Comparison of ENCODE assay signal across 31 cellular contexts in the genomic region with DNA sequence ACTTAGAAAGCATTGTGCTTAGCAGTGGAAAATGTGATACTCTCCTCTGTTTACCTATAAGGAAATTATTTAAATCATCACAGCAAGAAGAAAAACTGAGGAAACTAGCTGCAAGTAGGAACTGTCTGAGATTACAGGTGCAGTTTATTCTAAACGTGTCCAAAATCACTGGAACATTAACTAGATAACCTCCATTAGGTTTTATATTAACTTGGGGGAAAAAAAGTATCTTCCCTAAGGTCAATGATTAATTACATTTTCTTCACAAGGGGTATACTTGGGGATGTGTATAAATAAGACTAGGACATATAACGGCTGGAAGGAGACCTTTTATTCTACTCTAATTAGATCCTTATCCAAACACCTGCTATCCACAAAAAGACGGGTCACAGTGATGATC. TPM values are rescaled to one million over a fixed set of nuclear protein-coding genes. Genes with fewer than 3 reads are reported as not detected.
DNase-seq lines count a peak whose midpoint lies in the region; ATAC-seq, FAIRE-seq and TF ChIP-seq lines count a peak whose summit lies in the region.
"Had no signal": no experiment of that assay in that cellular context is flagged by ENCODE, and none has a peak within 500 bp of the region (broad histone marks: within the 10 kb centered on the region; RNA-seq: fewer than 3 reads in every experiment).

No MANE protein-coding gene starts in this region.

- H3K9me3 Mint-ChIP-seq in nephron: no peaks in the 10 kb centered on the region
- H3K9me3 Mint-ChIP-seq: CD4-positive, alpha-beta memory T cell had no signal

- POLR2A ChIA-PET in HepG2 (lab: Yijun Ruan, JAX): no interaction called here
- POLR2A ChIA-PET in GM10248 (lab: Yijun Ruan, JAX): no interaction called here

- H3K36me3 ChIP-seq in liver (ENCODE audit: control insufficient read depth in 4 of 4, insufficient read depth in 3 of 4, low read depth in 1 of 4, low read length in 3 of 4) (peaks cover 0 to 21% (median 15%) of the 10 kb centered on the region in 4 donors), HepG2 (replicated peaks in 1 of 2; ENCODE audit: control insufficient read depth in 1 of 2, insufficient read depth in 2 of 2, low read length in 2 of 2) (peaks cover 8 to 38% of the 10 kb centered on the region in 2 experiments)

- CTCF ChIA-PET in HepG2 (lab: Yijun Ruan, JAX; ENCODE audit: low intra/inter-chr PET ratio, low total read pairs) (no interaction called here), GM10248 (lab: Yijun Ruan, JAX) (interaction anchor here (1.4 to 2.0 kb wide), 2 partner anchors 9 to 15 kb away, joined by 3 to 14 read pairs; no protein-coding TSS in a partner anchor)

- H3K4me1 ChIP-seq in liver (ENCODE audit: control insufficient read depth in 4 of 4, insufficient read depth in 4 of 4, low read length in 3 of 4): peaks cover 12 to 52% (median 33%) of the 10 kb centered on the region in 4 donors
- H3K4me1 ChIP-seq in HepG2 (ENCODE audit: insufficient read depth, low read length): peaks cover 57% of the 10 kb centered on the region

- FAIRE-seq in HepG2 (lab: Jason Lieb, UNC): no peak
- FAIRE-seq: GM12892, GM19239, H1 had no signal

- 21% methylated on average over 3 of the region's 3 CpGs for WGBS in liver
- 83% methylated on average over 3 of the region's 3 CpGs for WGBS in HepG2 (ENCODE audit: low lambda C conversion rate)

- H3K9ac ChIP-seq in liver (ENCODE audit: low read depth in 1 of 2, low read length in 2 of 2) (peak overlapping the region in 1 of 2 donors; percentile 70), HepG2 (ENCODE audit: insufficient read depth, low read depth, low read length) (no peak overlapping the region)

- H3K4me3 Mint-ChIP-seq in nephron: peak overlapping the region; percentile 21 to 55 (median 44)
- H3K4me3 Mint-ChIP-seq: CD4-positive, alpha-beta memory T cell had no signal

- H3K27me3 ChIP-seq in liver (ENCODE audit: control insufficient read depth in 4 of 4, insufficient read depth in 4 of 4, low read length in 3 of 4): no peaks in the 10 kb centered on the region
- no peaks in the 10 kb centered on the region; a peak in 1 of 5 replicates for H3K27me3 ChIP-seq in HepG2 (ENCODE audit: control insufficient read depth in 1 of 2, insufficient read depth in 2 of 2, low read length in 2 of 2)
- H3K27me3 ChIP-seq: MG63, Peyer's patch had no signal

- BruUV-seq in HepG2 (replicated peaks; lab: Mats Ljungman, UMichigan): no TSS peak

- TF ChIP-seq CTCF in liver (IDR thresholded peaks at IDR 0.05; ENCODE audit: low read depth, low read length, missing input control) (no peak), HepG2 (CRISPR knock-in tag; IDR thresholded peaks at IDR 0.05) (no peak), nephron (IDR thresholded peaks at IDR 0.05; ENCODE audit: unreplicated experiment in 3 of 3) (no peak), GM10248 (IDR thresholded peaks at IDR 0.05; ENCODE audit: control extremely low read depth, extremely low read depth, low read depth, missing control alignments) (no peak)

- no peak for ATAC-seq in HepG2
- ATAC-seq in HG03097 (IDR thresholded peaks at IDR 0.05; ENCODE audit: low FRiP score, unreplicated experiment): no peak

- intact Hi-C loops in HepG2 (cut with micrococcal nuclease; ENCODE audit: unreplicated experiment): no loop called here

- no peak for TF ChIP-seq EP300 in HepG2 (IDR thresholded peaks at IDR 0.05; ENCODE audit: low read depth in 2 of 2, low read length in 2 of 2)
- no peak for TF ChIP-seq EP300 in HepG2 (CRISPR knock-in tag; IDR thresholded peaks at IDR 0.05; ENCODE audit: borderline replicate concordance)

- H3K4me3 ChIP-seq in liver (ENCODE audit: low read depth in 1 of 3, low read length in 3 of 3): peak overlapping the region in 2 of 3 donors; percentile 24 to 56
- no peak overlapping the region for H3K4me3 ChIP-seq in HepG2 (replicated peaks in 1 of 3; ENCODE audit: insufficient read depth in 1 of 3, low read depth in 2 of 3, low read length in 3 of 3)
- H3K4me3 ChIP-seq: MG63, SK-N-MC had no signal

- H3K27ac ChIP-seq in liver (ENCODE audit: low read depth in 1 of 2, low read length in 2 of 2) (peak overlapping the region; percentile 54 to 62), HepG2 (ENCODE audit: extremely low read length, insufficient read depth, low read length) (no peak overlapping the region)
- H3K27ac ChIP-seq: Peyer's patch, SK-N-MC had no signal

- peak in 1 of 2 donors; percentile 6 for TF ChIP-seq RAD21 in liver (IDR thresholded peaks at IDR 0.05)
- no peak for TF ChIP-seq RAD21 in HepG2 (CRISPR knock-in tag; IDR thresholded peaks at IDR 0.05)

- DNase-seq in HepG2 (ENCODE audit: low spot score) (no peak), glomerular visceral epithelial cell (ENCODE audit: extremely low spot score) (peak; percentile 34), NAMALWA (ENCODE audit: low spot score) (no peak), medulla oblongata (ENCODE audit: extremely low spot score) (no peak), GM10248 (ENCODE audit: extremely low spot score) (no peak)
- DNase-seq: 8988T; AML-193; C1 segment of cervical spinal cord; CD4-positive, alpha-beta memory T cell; COR-L47; DMS79 treated with DMSO at 0.1 percent for 48 hours; GF-D8; HCEC 1CT; Kasumi-1; MG63; NCI-H1048; NCI-H1417; NCI-H1694; NCI-H2029 treated with DMSO at 0.1 percent for 48 hours; NCI-H446 treated with DMSO at 0.1 percent for 48 hours; NCI-H526 treated with DMSO at 0.1 percent for 48 hours; OCI-M1; Peyer's patch; SIG-M5 had no signal

- peaks cover 9% of the 10 kb centered on the region for H3K36me3 Mint-ChIP-seq in nephron (ENCODE audit: low read depth)

- H3K79me2 ChIP-seq in HepG2 (ENCODE audit: insufficient read depth, low read length): peaks cover 63% of the 10 kb centered on the region

- no peak for TF ChIP-seq POLR2A in HepG2 (IDR thresholded peaks at IDR 0.05; ENCODE audit: insufficient read depth in 1 of 2, low read depth in 2 of 2, low read length in 2 of 2)

- H4K20me1 ChIP-seq in HepG2 (ENCODE audit: insufficient read depth, low read length): no peaks in the 10 kb centered on the region

- H3K9me3 ChIP-seq in liver (ENCODE audit: control insufficient read depth in 4 of 4, low read length in 3 of 4) (no peaks in the 10 kb centered on the region), HepG2 (ENCODE audit: low read length) (no peaks in the 10 kb centered on the region)
- H3K9me3 ChIP-seq: MG63, Peyer's patch had no signal

- no peak overlapping the region for H3K4me2 ChIP-seq in HepG2 (ENCODE audit: low read depth, low read length)

- no peaks in the 10 kb centered on the region for H3K27me3 Mint-ChIP-seq in nephron (ENCODE audit: low read depth)

- peak overlapping the region; percentile 20 to 78 (median 73) for H3K27ac Mint-ChIP-seq in nephron
- H3K27ac Mint-ChIP-seq: CD4-positive, alpha-beta memory T cell had no signal

- in situ Hi-C loops in HepG2 (cut with HindIII; ENCODE audit: extremely low pct_ligation_motif_present, low pct_unique_long_range_greater_than_20kb): no loop called here

- peaks cover 36% of the 10 kb centered on the region for H3K4me1 Mint-ChIP-seq in nephron

- no peak overlapping the region for H2AFZ ChIP-seq in HepG2 (ENCODE audit: low read length)

TF ChIP-seq in liver, 16 proteins besides CTCF, POLR2A, EP300 and RAD21 (continues in another document):
- no peak for TF ChIP-seq HNF4G (IDR thresholded peaks at IDR 0.05)
- TF ChIP-seq NR2F2 (IDR thresholded peaks at IDR 0.05): no peak

TF ChIP-seq in HepG2, 621 proteins besides CTCF, POLR2A, EP300 and RAD21 (continues in another document):
- no peak for TF ChIP-seq HCFC1 (IDR thresholded peaks at IDR 0.05; ENCODE audit: low read depth, low read length)
- TF ChIP-seq ZNF777 (CRISPR knock-in tag; IDR thresholded peaks at IDR 0.05): no peak
- no peak for TF ChIP-seq AHR (CRISPR knock-in tag; IDR thresholded peaks at IDR 0.05)
- TF ChIP-seq, protein P1, sequence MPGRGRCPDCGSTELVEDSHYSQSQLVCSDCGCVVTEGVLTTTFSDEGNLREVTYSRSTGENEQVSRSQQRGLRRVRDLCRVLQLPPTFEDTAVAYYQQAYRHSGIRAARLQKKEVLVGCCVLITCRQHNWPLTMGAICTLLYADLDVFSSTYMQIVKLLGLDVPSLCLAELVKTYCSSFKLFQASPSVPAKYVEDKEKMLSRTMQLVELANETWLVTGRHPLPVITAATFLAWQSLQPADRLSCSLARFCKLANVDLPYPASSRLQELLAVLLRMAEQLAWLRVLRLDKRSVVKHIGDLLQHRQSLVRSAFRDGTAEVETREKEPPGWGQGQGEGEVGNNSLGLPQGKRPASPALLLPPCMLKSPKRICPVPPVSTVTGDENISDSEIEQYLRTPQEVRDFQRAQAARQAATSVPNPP (CRISPR knock-in tag; IDR thresholded peaks at IDR 0.05): no peak

RNA-seq across cellular contexts. Expression of a gene that starts 3.7 kb away (rescaled TPM):
- total RNA-seq in liver (100 to 1,000 TPM in 1 of 2 donors, 10 to 100 TPM in 1; 73.5 to 137 TPM), HepG2 (2016; rRNA removed; fragmentation: Illumina TruSeq; extraction: Trizol) (102 and 138 TPM in 2 replicates)
- polyA plus RNA-seq in liver (100 to 1,000 TPM; 109 to 271 TPM), HepG2 (2011; rRNA removed) (81.2 and 108 TPM in 2 replicates)
- total RNA-seq in HepG2 (2016; cell fraction: cytosol; rRNA removed; fragmentation: Illumina TruSeq; extraction: Trizol; ENCODE audit: low read depth): 28.5 and 30.6 TPM in 2 replicates
- 105 and 133 TPM in 2 replicates for total RNA-seq in HepG2 (2016; cell fraction: insoluble cytoplasmic fraction; rRNA removed; fragmentation: Illumina TruSeq; extraction: Trizol)
- total RNA-seq in HepG2 (2016; cell fraction: membrane; rRNA removed; fragmentation: Illumina TruSeq; extraction: Trizol): 30.1 and 35.1 TPM in 2 replicates
- 41.3 and 49.6 TPM in 2 replicates for total RNA-seq in HepG2 (2016; cell fraction: nucleus; rRNA removed; fragmentation: Illumina TruSeq; extraction: Trizol)
- 60.2 and 68.1 TPM in 2 replicates for polyA plus RNA-seq in HepG2 (2011; cell fraction: cytosol; rRNA removed)
- polyA plus RNA-seq in HepG2 (2011; cell fraction: nucleus; rRNA removed): 40.4 and 52.4 TPM in 2 replicates
- polyA plus RNA-seq in HepG2 (2012): 92.4 and 114 TPM in 2 replicates
- polyA plus RNA-seq in HepG2 (2016; cell fraction: cytosol; fragmentation: Illumina TruSeq; extraction: Trizol; ENCODE audit: low read depth): 18.3 and 21.0 TPM in 2 replicates
- 135 and 142 TPM in 2 replicates for polyA plus RNA-seq in HepG2 (2016; cell fraction: insoluble cytoplasmic fraction; fragmentation: Illumina TruSeq; extraction: Trizol; ENCODE audit: low read depth)
- polyA plus RNA-seq in HepG2 (2016; cell fraction: membrane; fragmentation: Illumina TruSeq; extraction: Trizol; ENCODE audit: low read depth): 21.5 and 28.1 TPM in 2 replicates
- 59.9 and 72.8 TPM in 2 replicates for polyA plus RNA-seq in HepG2 (2016; cell fraction: nucleus; fragmentation: Illumina TruSeq; extraction: Trizol; ENCODE audit: insufficient read depth, low read depth)
- polyA minus RNA-seq in HepG2 (2011; rRNA and poly(A)+ RNA removed; ENCODE audit: low replicate concordance): 39.6 and 69.8 TPM in 2 replicates
- polyA minus RNA-seq in HepG2 (2011; cell fraction: cytosol; rRNA and poly(A)+ RNA removed): 71.8 and 90.7 TPM in 2 replicates
- 41.1 and 59.3 TPM in 2 replicates for polyA minus RNA-seq in HepG2 (2011; cell fraction: nucleus; rRNA and poly(A)+ RNA removed)

Comparison
In these comparisons a context has a peak if more than half of its experiments do, and no peak if none do; other contexts are left out.
1. H3K4me3 ChIP-seq: peak in liver (2 of 3); none in HepG2 (0 of 3).